7 cellular contexts compared by ENCODE assay signal in genomic region chr11:83044958-83045712, GRCh38. TPM values are rescaled to one million over a fixed set of nuclear protein-coding genes. Genes with fewer than 3 reads are reported as not detected.
DNase-seq lines count a peak whose midpoint lies in the region; ATAC-seq and TF ChIP-seq lines count a peak whose summit lies in the region.

No MANE protein-coding gene starts in this region.

- peak; percentile 64 for DNase-seq in kidney glomerular epithelial cell (lab: John Stamatoyannopoulos, UW)
- no peak for DNase-seq in SKM-1 (lab: John Stamatoyannopoulos, UW; ENCODE audit: unreplicated experiment)
- DNase-seq in activated CD8-positive, alpha-beta memory T cell treated with anti-CD3 and anti-CD28 coated beads, Interleukin-2, amount 50 U/mL, for 4 hours = no peak
- DNase-seq in stimulated activated CD8-positive, alpha-beta memory T cell treated with anti-CD3 and anti-CD28 coated beads, Interleukin-4, amount 100 ng/mL, for 48 hours = no peak

- ATAC-seq in GM18867 (IDR thresholded peaks at IDR 0.05; ENCODE audit: unreplicated experiment) (peak; percentile 88), HG02852 (IDR thresholded peaks at IDR 0.05; ENCODE audit: unreplicated experiment) (peak; percentile 86)

TF ChIP-seq in PFSK-1, 5 proteins besides CTCF, POLR2A, EP300 and RAD21:
- no peak for TF ChIP-seq SIN3A (IDR thresholded peaks at IDR 0.05; ENCODE audit: borderline replicate concordance, insufficient read depth, low read length)
- no peak for TF ChIP-seq FOXP2 (optimal IDR thresholded peaks at IDR 0.05; ENCODE audit: borderline replicate concordance, extremely low read depth, extremely low read length, insufficient read depth)
- peak; percentile 25; the same call in 1 of the 2 replicates for TF ChIP-seq TAF1 (IDR thresholded peaks at IDR 0.05; ENCODE audit: borderline replicate concordance, insufficient read depth, low read length)

RNA-seq across cellular contexts. Expression of gene RAB30, which starts 26.6 kb away (rescaled TPM):
- polyA plus RNA-seq in PFSK-1 (2012; ENCODE audit: insufficient read length, low read depth) = 10.8 TPM
